Comparison of ENCODE assay signal across 1 cellular context in the genomic region with DNA sequence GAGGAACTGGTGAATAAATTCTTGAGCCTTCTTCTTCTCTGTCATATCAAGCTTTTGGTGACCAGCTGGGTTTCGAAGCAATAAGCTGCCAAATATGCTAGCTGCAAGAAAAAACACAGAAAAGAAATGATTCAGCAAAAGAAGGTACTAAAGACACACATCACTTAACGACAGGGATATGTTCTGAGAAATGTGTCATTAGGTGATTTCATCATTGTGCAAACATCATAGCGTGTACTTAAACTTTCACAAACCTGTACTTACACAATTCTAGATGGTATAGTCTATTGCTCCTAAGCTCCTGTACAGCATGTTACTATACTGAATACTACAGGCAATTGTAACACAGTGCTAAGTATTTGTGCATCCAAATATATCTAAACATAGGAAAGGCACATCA.
TF ChIP-seq lines count a peak whose summit lies in the region.

No MANE protein-coding gene starts in this region.

TF ChIP-seq in HepG2, 621 proteins besides CTCF, POLR2A, EP300 and RAD21 (continues in another document):
- no peak for TF ChIP-seq PLRG1 (conservative IDR thresholded peaks at IDR 0.05)
- TF ChIP-seq, protein P1, sequence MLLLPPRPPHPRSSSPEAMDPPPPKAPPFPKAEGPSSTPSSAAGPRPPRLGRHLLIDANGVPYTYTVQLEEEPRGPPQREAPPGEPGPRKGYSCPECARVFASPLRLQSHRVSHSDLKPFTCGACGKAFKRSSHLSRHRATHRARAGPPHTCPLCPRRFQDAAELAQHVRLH (CRISPR knock-in tag; IDR thresholded peaks at IDR 0.05; ENCODE audit: borderline replicate concordance, low read depth), result no peak
- TF ChIP-seq, protein P2, sequence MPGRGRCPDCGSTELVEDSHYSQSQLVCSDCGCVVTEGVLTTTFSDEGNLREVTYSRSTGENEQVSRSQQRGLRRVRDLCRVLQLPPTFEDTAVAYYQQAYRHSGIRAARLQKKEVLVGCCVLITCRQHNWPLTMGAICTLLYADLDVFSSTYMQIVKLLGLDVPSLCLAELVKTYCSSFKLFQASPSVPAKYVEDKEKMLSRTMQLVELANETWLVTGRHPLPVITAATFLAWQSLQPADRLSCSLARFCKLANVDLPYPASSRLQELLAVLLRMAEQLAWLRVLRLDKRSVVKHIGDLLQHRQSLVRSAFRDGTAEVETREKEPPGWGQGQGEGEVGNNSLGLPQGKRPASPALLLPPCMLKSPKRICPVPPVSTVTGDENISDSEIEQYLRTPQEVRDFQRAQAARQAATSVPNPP (CRISPR knock-in tag; IDR thresholded peaks at IDR 0.05), result no peak
- no peak for TF ChIP-seq RFX3 (CRISPR knock-in tag; IDR thresholded peaks at IDR 0.05)
- TF ChIP-seq ARNT2 (CRISPR knock-in tag; IDR thresholded peaks at IDR 0.05; ENCODE audit: low read depth), result no peak
- no peak for TF ChIP-seq ZNF460 (CRISPR knock-in tag; IDR thresholded peaks at IDR 0.05; ENCODE audit: borderline replicate concordance)
- TF ChIP-seq ZNF878 (CRISPR knock-in tag; IDR thresholded peaks at IDR 0.05), result no peak
- TF ChIP-seq ZFP41 (CRISPR knock-in tag; IDR thresholded peaks at IDR 0.05; ENCODE audit: borderline replicate concordance), result no peak
- TF ChIP-seq NCOR1 (IDR thresholded peaks at IDR 0.05; ENCODE audit: borderline replicate concordance, low read length), result no peak
- no peak for TF ChIP-seq CBX5 (CRISPR knock-in tag; IDR thresholded peaks at IDR 0.05; ENCODE audit: borderline replicate concordance)
- peak; percentile 71 for TF ChIP-seq CEBPG (CRISPR knock-in tag; IDR thresholded peaks at IDR 0.05)
- no peak for TF ChIP-seq SNAPC5 (CRISPR knock-in tag; IDR thresholded peaks at IDR 0.05; ENCODE audit: borderline replicate concordance)
- no peak for TF ChIP-seq RFXAP (CRISPR knock-in tag; IDR thresholded peaks at IDR 0.05; ENCODE audit: borderline replicate concordance)
- no peak for TF ChIP-seq BRD4 (CRISPR knock-in tag; IDR thresholded peaks at IDR 0.05)
- TF ChIP-seq, protein P3, sequence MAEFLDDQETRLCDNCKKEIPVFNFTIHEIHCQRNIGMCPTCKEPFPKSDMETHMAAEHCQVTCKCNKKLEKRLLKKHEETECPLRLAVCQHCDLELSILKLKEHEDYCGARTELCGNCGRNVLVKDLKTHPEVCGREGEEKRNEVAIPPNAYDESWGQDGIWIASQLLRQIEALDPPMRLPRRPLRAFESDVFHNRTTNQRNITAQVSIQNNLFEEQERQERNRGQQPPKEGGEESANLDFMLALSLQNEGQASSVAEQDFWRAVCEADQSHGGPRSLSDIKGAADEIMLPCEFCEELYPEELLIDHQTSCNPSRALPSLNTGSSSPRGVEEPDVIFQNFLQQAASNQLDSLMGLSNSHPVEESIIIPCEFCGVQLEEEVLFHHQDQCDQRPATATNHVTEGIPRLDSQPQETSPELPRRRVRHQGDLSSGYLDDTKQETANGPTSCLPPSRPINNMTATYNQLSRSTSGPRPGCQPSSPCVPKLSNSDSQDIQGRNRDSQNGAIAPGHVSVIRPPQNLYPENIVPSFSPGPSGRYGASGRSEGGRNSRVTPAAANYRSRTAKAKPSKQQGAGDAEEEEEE (CRISPR knock-in tag; IDR thresholded peaks at IDR 0.05; ENCODE audit: borderline replicate concordance), result no peak
- no peak for TF ChIP-seq CREB3 (CRISPR knock-in tag; IDR thresholded peaks at IDR 0.05)
- TF ChIP-seq IRF2 (CRISPR knock-in tag; IDR thresholded peaks at IDR 0.05), result no peak
- no peak for TF ChIP-seq PCBP2 (optimal IDR thresholded peaks at IDR 0.05; ENCODE audit: low read depth, low read length, poor library complexity, severe bottlenecking)
- no peak for TF ChIP-seq ZNF597 (CRISPR knock-in tag; IDR thresholded peaks at IDR 0.05)
- no peak for TF ChIP-seq TCF7L2 (IDR thresholded peaks at IDR 0.05; ENCODE audit: low read depth, low read length)
- TF ChIP-seq, protein P4, sequence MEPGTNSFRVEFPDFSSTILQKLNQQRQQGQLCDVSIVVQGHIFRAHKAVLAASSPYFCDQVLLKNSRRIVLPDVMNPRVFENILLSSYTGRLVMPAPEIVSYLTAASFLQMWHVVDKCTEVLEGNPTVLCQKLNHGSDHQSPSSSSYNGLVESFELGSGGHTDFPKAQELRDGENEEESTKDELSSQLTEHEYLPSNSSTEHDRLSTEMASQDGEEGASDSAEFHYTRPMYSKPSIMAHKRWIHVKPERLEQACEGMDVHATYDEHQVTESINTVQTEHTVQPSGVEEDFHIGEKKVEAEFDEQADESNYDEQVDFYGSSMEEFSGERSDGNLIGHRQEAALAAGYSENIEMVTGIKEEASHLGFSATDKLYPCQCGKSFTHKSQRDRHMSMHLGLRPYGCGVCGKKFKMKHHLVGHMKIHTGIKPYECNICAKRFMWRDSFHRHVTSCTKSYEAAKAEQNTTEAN (CRISPR knock-in tag; conservative IDR thresholded peaks at IDR 0.05), result no peak
- no peak for TF ChIP-seq CCAR2 (optimal IDR thresholded peaks at IDR 0.05; ENCODE audit: low read depth, low read length)
- no peak for TF ChIP-seq MAF1 (CRISPR knock-in tag; IDR thresholded peaks at IDR 0.05; ENCODE audit: borderline replicate concordance)
- TF ChIP-seq DZIP1 (CRISPR knock-in tag; IDR thresholded peaks at IDR 0.05), result no peak
- TF ChIP-seq ZC3H13 (CRISPR knock-in tag; IDR thresholded peaks at IDR 0.05), result no peak
- no peak for TF ChIP-seq ZGPAT (CRISPR knock-in tag; IDR thresholded peaks at IDR 0.05)
- no peak for TF ChIP-seq MEIS2 (CRISPR knock-in tag; IDR thresholded peaks at IDR 0.05)
- peak; percentile 91 for TF ChIP-seq CEBPB (IDR thresholded peaks at IDR 0.05; ENCODE audit: borderline replicate concordance, low read depth, low read length)
- 0 out of 3 replicates have a peak, but pooled peaks have one; percentile 19 for TF ChIP-seq MXI1 (IDR thresholded peaks at IDR 0.05; ENCODE audit: borderline replicate concordance, low read depth, low read length)
- TF ChIP-seq ZNF30 (CRISPR knock-in tag; IDR thresholded peaks at IDR 0.05), result no peak
- TF ChIP-seq MTF2 (CRISPR knock-in tag; IDR thresholded peaks at IDR 0.05; ENCODE audit: borderline replicate concordance), result no peak
- TF ChIP-seq MED8 (CRISPR knock-in tag; IDR thresholded peaks at IDR 0.05; ENCODE audit: insufficient replicate concordance), result no peak
- TF ChIP-seq ATF4 (CRISPR knock-in tag; IDR thresholded peaks at IDR 0.05), result peak in 1 of 2 experiments; percentile 58; a peak in 1 of 4 replicates
- TF ChIP-seq HES4 (CRISPR knock-in tag; IDR thresholded peaks at IDR 0.05; ENCODE audit: borderline replicate concordance), result no peak
- TF ChIP-seq ZNF704 (CRISPR knock-in tag; IDR thresholded peaks at IDR 0.05; ENCODE audit: borderline replicate concordance), result no peak
- TF ChIP-seq FOXA1 (IDR thresholded peaks at IDR 0.05), result peak; percentile 52
- TF ChIP-seq FOXA1 (CRISPR knock-in tag; IDR thresholded peaks at IDR 0.05), result peak; percentile 71
- TF ChIP-seq, protein P5, sequence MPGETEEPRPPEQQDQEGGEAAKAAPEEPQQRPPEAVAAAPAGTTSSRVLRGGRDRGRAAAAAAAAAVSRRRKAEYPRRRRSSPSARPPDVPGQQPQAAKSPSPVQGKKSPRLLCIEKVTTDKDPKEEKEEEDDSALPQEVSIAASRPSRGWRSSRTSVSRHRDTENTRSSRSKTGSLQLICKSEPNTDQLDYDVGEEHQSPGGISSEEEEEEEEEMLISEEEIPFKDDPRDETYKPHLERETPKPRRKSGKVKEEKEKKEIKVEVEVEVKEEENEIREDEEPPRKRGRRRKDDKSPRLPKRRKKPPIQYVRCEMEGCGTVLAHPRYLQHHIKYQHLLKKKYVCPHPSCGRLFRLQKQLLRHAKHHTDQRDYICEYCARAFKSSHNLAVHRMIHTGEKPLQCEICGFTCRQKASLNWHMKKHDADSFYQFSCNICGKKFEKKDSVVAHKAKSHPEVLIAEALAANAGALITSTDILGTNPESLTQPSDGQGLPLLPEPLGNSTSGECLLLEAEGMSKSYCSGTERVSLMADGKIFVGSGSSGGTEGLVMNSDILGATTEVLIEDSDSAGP (CRISPR knock-in tag; IDR thresholded peaks at IDR 0.05; ENCODE audit: borderline replicate concordance), result no peak
- TF ChIP-seq PRPF4 (IDR thresholded peaks at IDR 0.05; ENCODE audit: low read depth, low read length, poor library complexity, severe bottlenecking), result no peak
- TF ChIP-seq MAFK (conservative IDR thresholded peaks at IDR 0.05 in 1 of 2, IDR thresholded peaks at IDR 0.05 in 1 of 2; ENCODE audit: low read length in 2 of 2), result peak; percentile 54 to 61
- no peak for TF ChIP-seq CENPBD1 (CRISPR knock-in tag; IDR thresholded peaks at IDR 0.05; ENCODE audit: borderline replicate concordance, low read depth)
- TF ChIP-seq, protein P6, sequence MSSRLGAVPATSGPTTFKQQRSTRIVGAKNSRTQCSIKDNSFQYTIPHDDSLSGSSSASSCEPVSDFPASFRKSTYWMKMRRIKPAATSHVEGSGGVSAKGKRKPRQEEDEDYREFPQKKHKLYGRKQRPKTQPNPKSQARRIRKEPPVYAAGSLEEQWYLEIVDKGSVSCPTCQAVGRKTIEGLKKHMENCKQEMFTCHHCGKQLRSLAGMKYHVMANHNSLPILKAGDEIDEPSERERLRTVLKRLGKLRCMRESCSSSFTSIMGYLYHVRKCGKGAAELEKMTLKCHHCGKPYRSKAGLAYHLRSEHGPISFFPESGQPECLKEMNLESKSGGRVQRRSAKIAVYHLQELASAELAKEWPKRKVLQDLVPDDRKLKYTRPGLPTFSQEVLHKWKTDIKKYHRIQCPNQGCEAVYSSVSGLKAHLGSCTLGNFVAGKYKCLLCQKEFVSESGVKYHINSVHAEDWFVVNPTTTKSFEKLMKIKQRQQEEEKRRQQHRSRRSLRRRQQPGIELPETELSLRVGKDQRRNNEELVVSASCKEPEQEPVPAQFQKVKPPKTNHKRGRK (CRISPR knock-in tag; IDR thresholded peaks at IDR 0.05), result no peak
- TF ChIP-seq ZBTB20 (CRISPR knock-in tag; IDR thresholded peaks at IDR 0.05; ENCODE audit: borderline replicate concordance, low read depth), result no peak
- TF ChIP-seq TGIF2 (CRISPR knock-in tag; IDR thresholded peaks at IDR 0.05), result no peak
- TF ChIP-seq ZNF879 (CRISPR knock-in tag; IDR thresholded peaks at IDR 0.05), result no peak
- no peak for TF ChIP-seq ZNF33A (CRISPR knock-in tag; IDR thresholded peaks at IDR 0.05; ENCODE audit: borderline replicate concordance)
- no peak for TF ChIP-seq HMGA1 (CRISPR knock-in tag; conservative IDR thresholded peaks at IDR 0.05)
